ENCODE assay signal across 8 cellular contexts in genomic region chr18:76494181-76494540, GRCh38. TPM values are rescaled to one million over a fixed set of nuclear protein-coding genes. Genes with fewer than 3 reads are reported as not detected.
A peak's percentile ranks its signal among the peaks of the same experiment; 100 is the strongest.
DNase-seq lines count a peak whose midpoint lies in the region; ATAC-seq and TF ChIP-seq lines count a peak whose summit lies in the region.

No MANE protein-coding gene starts in this region.

- no peaks in the 10 kb centered on the region for H3K9me3 Mint-ChIP-seq in activated T-helper 17 cell treated with anti-CD3 and anti-CD28 coated beads, Interleukin-2, amount 50 U/mL, for 72 hours

- peaks cover 57% of the 10 kb centered on the region for H3K4me1 ChIP-seq in left ventricle myocardium inferior
- H3K4me1 ChIP-seq in sigmoid colon = peaks cover 0 to 35% (median 18%) of the 10 kb centered on the region in 4 donors

- ATAC-seq in activated T-helper 17 cell treated with anti-CD3 and anti-CD28 coated beads, Interleukin-2, amount 50 U/mL, for 72 hours (replicated peaks) = no peak
- ATAC-seq in GM18519 (IDR thresholded peaks at IDR 0.05; ENCODE audit: low FRiP score, unreplicated experiment) (no peak), HG02981 (IDR thresholded peaks at IDR 0.05; ENCODE audit: unreplicated experiment) (no peak)

- TF ChIP-seq CTCF in left ventricle myocardium inferior (IDR thresholded peaks at IDR 0.05; ENCODE audit: borderline replicate concordance) (no peak), sigmoid colon (IDR thresholded peaks at IDR 0.05) (no peak)

- H3K4me3 ChIP-seq in left ventricle myocardium inferior = peak overlapping the region; percentile 87
- peak overlapping the region; percentile 49 to 74 (median 66) for H3K4me3 ChIP-seq in sigmoid colon

- intact Hi-C loops in left ventricle myocardium inferior (cut with micrococcal nuclease) = no loop called here
- intact Hi-C loops in sigmoid colon (cut with DNase I) = loop anchor here (5.0 to 10.0 kb wide), 2 partner anchors 128 to 331 kb away; partner anchors contain the start of gene ZNF236

- H3K36me3 Mint-ChIP-seq in activated T-helper 17 cell treated with anti-CD3 and anti-CD28 coated beads, Interleukin-2, amount 50 U/mL, for 72 hours (ENCODE audit: low read depth) = peaks cover 18% of the 10 kb centered on the region

- peak overlapping the region; percentile 81 for H3K27ac Mint-ChIP-seq in activated T-helper 17 cell treated with anti-CD3 and anti-CD28 coated beads, Interleukin-2, amount 50 U/mL, for 72 hours

- H3K27ac ChIP-seq in left ventricle myocardium inferior (replicated peaks) (peak overlapping the region; percentile 84), sigmoid colon (peak overlapping the region; percentile 89 to 95 (median 94))

- H3K27me3 ChIP-seq in left ventricle myocardium inferior (ENCODE audit: low read depth) (no peaks in the 10 kb centered on the region), sigmoid colon (no peaks in the 10 kb centered on the region)

- H3K9me3 ChIP-seq in left ventricle myocardium inferior (replicated peaks) (no peaks in the 10 kb centered on the region), sigmoid colon (no peaks in the 10 kb centered on the region)

- H3K36me3 ChIP-seq in left ventricle myocardium inferior (no peaks in the 10 kb centered on the region), sigmoid colon (no peaks in the 10 kb centered on the region)

- peak overlapping the region; percentile 89 for H3K4me3 Mint-ChIP-seq in activated T-helper 17 cell treated with anti-CD3 and anti-CD28 coated beads, Interleukin-2, amount 50 U/mL, for 72 hours

- TF ChIP-seq POLR2A in sigmoid colon (IDR thresholded peaks at IDR 0.05) = no peak

- DNase-seq in EL = peak; percentile 53
- peak; percentile 18 for DNase-seq in M059J (ENCODE audit: low read depth)
- no peak for DNase-seq in left ventricle myocardium inferior
- DNase-seq in sigmoid colon = no peak
- DNase-seq in inferior parietal cortex (ENCODE audit: extremely low spot score) = no peak

- TF ChIP-seq EP300 in sigmoid colon (IDR thresholded peaks at IDR 0.05) = no peak

- no peaks in the 10 kb centered on the region for H3K27me3 Mint-ChIP-seq in activated T-helper 17 cell treated with anti-CD3 and anti-CD28 coated beads, Interleukin-2, amount 50 U/mL, for 72 hours

- 1% methylated on average over 21 of the region's 21 CpGs for WGBS in sigmoid colon, 2 donors

- peaks cover 8% of the 10 kb centered on the region for H3K4me1 Mint-ChIP-seq in activated T-helper 17 cell treated with anti-CD3 and anti-CD28 coated beads, Interleukin-2, amount 50 U/mL, for 72 hours

RNA-seq across cellular contexts. Expression of gene ZNF516, which starts 0.9 kb away (rescaled TPM):
- total RNA-seq in M059J (2014; rRNA removed; shearing (Covaris generic)) = 2.6 and 8.9 TPM in 2 replicates
- total RNA-seq in activated T-helper 17 cell treated with anti-CD3 and anti-CD28 coated beads, Interleukin-2, amount 50 U/mL, for 72 hours = 10 to 100 TPM in 1 of 2 donors, 1 to 10 TPM in 1; 3.7 to 22.8 TPM
- total RNA-seq in left ventricle myocardium inferior (11.5 TPM), sigmoid colon (10 to 100 TPM; 24.3 to 29.9 (median 26.9) TPM)
- 1 to 10 TPM; 2.1 to 6.1 (median 2.4) TPM for polyA plus RNA-seq in sigmoid colon

Comparison
In these comparisons a context has a peak if more than half of its experiments do, and no peak if none do; other contexts are left out.
1. DNase-seq: peak in EL (single experiment) and M059J (single experiment); none in left ventricle myocardium inferior (single experiment), sigmoid colon (single experiment) and inferior parietal cortex (single experiment).